In the genomic region with DNA sequence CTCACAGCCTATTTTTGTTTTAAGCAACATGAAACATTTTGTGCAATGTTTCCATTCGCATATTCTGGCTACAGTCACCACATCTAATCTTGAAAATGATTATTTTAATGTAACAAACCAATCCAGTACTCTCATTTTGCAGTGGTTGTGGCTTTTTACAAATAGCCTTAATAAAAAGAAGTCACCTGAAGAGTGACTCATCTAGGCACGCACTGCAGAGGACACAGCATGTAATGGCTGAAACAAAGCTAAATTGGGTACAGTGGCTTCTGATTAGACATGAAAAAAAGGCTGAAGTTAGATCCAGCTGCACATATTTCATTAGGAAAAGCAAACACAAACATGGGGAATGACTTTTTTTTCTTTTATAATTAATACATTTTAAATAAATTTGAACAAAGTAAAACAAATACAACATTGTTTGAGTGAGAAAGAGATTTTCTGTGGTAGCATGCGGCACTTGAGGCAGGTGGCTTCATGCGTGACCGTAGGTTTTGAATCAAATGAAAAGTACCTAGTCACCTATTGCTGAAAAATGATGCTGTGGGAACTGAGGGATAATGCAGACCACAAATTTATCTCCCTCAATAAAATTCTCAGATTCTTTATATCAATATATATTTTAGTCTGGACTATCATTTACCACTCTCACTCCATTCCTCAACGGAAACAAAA, we compare ENCODE assay signal across 16 cellular contexts.
DNase-seq lines count a peak whose midpoint lies in the region; ATAC-seq and TF ChIP-seq lines count a peak whose summit lies in the region.
"Had no signal": no experiment of that assay in that cellular context is flagged by ENCODE, and none has a peak within 500 bp of the region (broad histone marks: within the 10 kb centered on the region; RNA-seq: fewer than 3 reads in every experiment).

No MANE protein-coding gene starts in this region.

- no peak overlapping the region for H3K27ac ChIP-seq in left lung
- H3K27ac ChIP-seq in coronary artery = no peak overlapping the region
- H3K27ac ChIP-seq: prostate gland, tibial nerve had no signal

- ATAC-seq in GM19455 (IDR thresholded peaks at IDR 0.05; ENCODE audit: unreplicated experiment) = peak; percentile 92
- peak; percentile 81 for ATAC-seq in HG02763 (IDR thresholded peaks at IDR 0.05; ENCODE audit: unreplicated experiment)
- peak; percentile 95 for ATAC-seq in HG03457 (IDR thresholded peaks at IDR 0.05; ENCODE audit: unreplicated experiment)
- no peak for ATAC-seq in HG03139 (IDR thresholded peaks at IDR 0.05; ENCODE audit: unreplicated experiment)
- ATAC-seq in left lung = no peak

- DNase-seq in DMS53 treated with DMSO at 0.1 percent for 48 hours (lab: John Stamatoyannopoulos, UW; ENCODE audit: unreplicated experiment) (peak; percentile 1), posterior cingulate gyrus (no peak), left lung (no peak), coronary artery (ENCODE audit: low spot score) (no peak)
- DNase-seq: ACHN; activated CD8-positive, alpha-beta memory T cell treated with anti-CD3 and anti-CD28 coated beads, Interleukin-2, amount 50 U/mL, for 48 hours; activated naive CD8-positive, alpha-beta T cell treated with anti-CD3 and anti-CD28 coated beads for 36 hours; Calu3; glutamatergic neuron; NCI-H2081 treated with DMSO at 0.1 percent for 48 hours had no signal

- H3K4me3 ChIP-seq in left lung (no peak overlapping the region), coronary artery (no peak overlapping the region)
- H3K4me3 ChIP-seq: prostate gland, tibial nerve had no signal

- no peaks in the 10 kb centered on the region for H3K36me3 ChIP-seq in left lung
- H3K36me3 ChIP-seq: prostate gland, tibial nerve had no signal

- TF ChIP-seq CTCF in left lung (IDR thresholded peaks at IDR 0.05) (no peak), coronary artery (IDR thresholded peaks at IDR 0.05) (no peak)

- intact Hi-C loops in posterior cingulate gyrus (cut with DNase I) (no loop called here), left lung (cut with DNase I) (no loop called here)

- H3K27me3 ChIP-seq in left lung = no peaks in the 10 kb centered on the region
- H3K27me3 ChIP-seq: tibial nerve had no signal

- no peaks in the 10 kb centered on the region for H3K4me1 ChIP-seq in left lung
- H3K4me1 ChIP-seq: prostate gland, tibial nerve had no signal

- H3K9me3 ChIP-seq in left lung = no peaks in the 10 kb centered on the region
- H3K9me3 ChIP-seq: prostate gland, tibial nerve had no signal

Comparison
In these comparisons a context has a peak if more than half of its experiments do, and no peak if none do; other contexts are left out.
1. ATAC-seq: peak in GM19455 (single experiment), HG02763 (single experiment) and HG03457 (single experiment); none in HG03139 (single experiment) and left lung (single experiment).